2 cellular contexts compared by ENCODE assay signal in genomic region chr11:111851636-111852035, GRCh38.
TF ChIP-seq lines count a peak whose summit lies in the region.

No MANE protein-coding gene starts in this region.

TF ChIP-seq in K562, 482 proteins besides CTCF, POLR2A, EP300 and RAD21:
- TF ChIP-seq DNMT1 (IDR thresholded peaks at IDR 0.05) (no peak), ZNF23 (CRISPR knock-in tag; IDR thresholded peaks at IDR 0.05) (no peak), SRSF9 (IDR thresholded peaks at IDR 0.05; ENCODE audit: borderline replicate concordance, low read depth, low read length) (no peak), ZNF699 (CRISPR knock-in tag; IDR thresholded peaks at IDR 0.05; ENCODE audit: insufficient replicate concordance) (no peak), VEZF1 (CRISPR knock-in tag; IDR thresholded peaks at IDR 0.05) (no peak), PHTF2 (CRISPR knock-in tag; IDR thresholded peaks at IDR 0.05) (no peak), RBM22 (IDR thresholded peaks at IDR 0.05; ENCODE audit: low read depth, low read length, poor library complexity, severe bottlenecking) (no peak), ZBTB49 (CRISPR knock-in tag; IDR thresholded peaks at IDR 0.05; ENCODE audit: borderline replicate concordance) (no peak), ZNF311 (CRISPR knock-in tag; IDR thresholded peaks at IDR 0.05) (no peak), ZNF143 (CRISPR knock-in tag; IDR thresholded peaks at IDR 0.05) (no peak)

TF ChIP-seq in neural cell, 6 proteins besides CTCF, POLR2A, EP300 and RAD21:
- TF ChIP-seq SMC3 (conservative IDR thresholded peaks at IDR 0.05; ENCODE audit: poor library complexity) (peak; percentile 27), POLR2AphosphoS5 (IDR thresholded peaks at IDR 0.05) (no peak)
